ENCODE assay signal across 15 cellular contexts in the genomic region with DNA sequence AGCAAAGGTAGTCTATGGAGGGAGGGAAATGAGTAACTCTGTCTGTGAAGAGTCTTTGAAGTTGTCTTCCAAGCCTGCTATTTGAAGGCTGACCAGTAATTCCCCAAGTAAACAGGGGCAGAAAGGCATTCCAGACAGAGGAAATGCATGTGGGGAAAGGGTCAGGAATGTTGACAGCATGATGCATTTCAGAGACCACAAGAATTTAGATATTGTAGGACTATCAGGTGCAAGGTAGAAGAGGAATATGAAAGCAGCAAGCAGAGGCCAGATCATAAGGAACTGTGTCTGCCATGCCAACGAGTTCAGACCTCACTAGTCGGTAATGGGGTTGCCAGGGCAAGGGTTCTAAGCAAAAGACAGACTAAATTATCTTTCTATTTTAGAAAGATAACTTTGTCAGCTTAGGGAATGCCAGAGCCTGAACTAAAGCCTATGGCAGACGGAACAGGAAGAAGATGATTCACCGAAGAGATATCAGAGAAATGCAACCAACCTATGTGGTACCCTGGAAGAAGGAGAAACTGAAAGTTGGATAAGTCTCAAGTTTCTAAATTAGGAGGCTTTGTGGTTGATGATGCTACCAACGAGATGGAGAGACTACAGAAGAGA.
DNase-seq lines count a peak whose midpoint lies in the region; ATAC-seq and TF ChIP-seq lines count a peak whose summit lies in the region.
"Had no signal": no experiment of that assay in that cellular context is flagged by ENCODE, and none has a peak within 500 bp of the region (broad histone marks: within the 10 kb centered on the region; RNA-seq: fewer than 3 reads in every experiment).

No MANE protein-coding gene starts in this region.

- H2AK9ac ChIP-seq in IMR-90 (replicated peaks; ENCODE audit: low read depth, low read length, poor library complexity), result no peak overlapping the region

- no peak overlapping the region for H2BK5ac ChIP-seq in IMR-90 (ENCODE audit: low read depth, low read length, poor library complexity, severe bottlenecking)

- no TSS peak for BruUV-seq in IMR-90 (replicated peaks; lab: Mats Ljungman, UMichigan)

- H3K9ac ChIP-seq in BLaER1 (no peak overlapping the region), IMR-90 (ENCODE audit: low read depth, low read length) (no peak overlapping the region)

- H3K4me1 ChIP-seq in BLaER1 (peaks cover 26% of the 10 kb centered on the region), IMR-90 (ENCODE audit: control insufficient read depth, insufficient read depth, low read length) (no peaks in the 10 kb centered on the region), sigmoid colon (no peaks in the 10 kb centered on the region)
- H3K4me1 ChIP-seq: stomach had no signal

- H4K20me1 ChIP-seq in BLaER1 (no peaks in the 10 kb centered on the region), IMR-90 (ENCODE audit: insufficient read depth, low read length) (no peaks in the 10 kb centered on the region)

- no peak overlapping the region for H4K5ac ChIP-seq in IMR-90 (ENCODE audit: low read depth, low read length)

- dilution Hi-C loops in IMR-90 (cut with HindIII; ENCODE audit: low sequenced_read_pairs, unreplicated experiment), result no loop called here

- in situ Hi-C loops in IMR-90 (cut with MboI; ENCODE audit: low sequenced_read_pairs), result no loop called here

- H3K9me3 ChIP-seq in BLaER1, result no peaks in the 10 kb centered on the region
- H3K9me3 ChIP-seq in IMR-90 (ENCODE audit: control insufficient read depth, insufficient read depth, low read length), result no peaks in the 10 kb centered on the region
- H3K9me3 ChIP-seq in sigmoid colon, result peaks cover 0 to 2% (median 0%) of the 10 kb centered on the region in 4 donors
- H3K9me3 ChIP-seq: stomach had no signal

- TF ChIP-seq POLR2A in IMR-90 (IDR thresholded peaks at IDR 0.05; ENCODE audit: low read depth, low read length), result no peak
- no peak for TF ChIP-seq POLR2A in sigmoid colon (IDR thresholded peaks at IDR 0.05)

- H3K23ac ChIP-seq in IMR-90 (ENCODE audit: low read depth, low read length), result no peak overlapping the region

- no peak overlapping the region for H3K14ac ChIP-seq in IMR-90 (replicated peaks; ENCODE audit: low read depth, low read length)

- no peaks in the 10 kb centered on the region for H3K36me3 Mint-ChIP-seq in activated T-helper 17 cell treated with anti-CD3 and anti-CD28 coated beads, Interleukin-2, amount 50 U/mL, for 72 hours (ENCODE audit: low read depth)
- H3K36me3 Mint-ChIP-seq: activated naive CD4-positive, alpha-beta T cell treated with anti-CD3 and anti-CD28 coated beads, Interleukin-2, amount 10 ng/mL, durations not matched to agents 7 days and 5 days had no signal

- H3K9me1 ChIP-seq in IMR-90 (ENCODE audit: insufficient read depth, low read length), result no peaks in the 10 kb centered on the region

- no peak for TF ChIP-seq RAD21 in IMR-90 (IDR thresholded peaks at IDR 0.05; ENCODE audit: low read length)

- no peak overlapping the region for H4K8ac ChIP-seq in IMR-90 (ENCODE audit: low read depth in 2 of 2, low read length in 2 of 2)

- H2AFZ ChIP-seq in IMR-90 (replicated peaks; ENCODE audit: low read length, poor library complexity), result no peak overlapping the region

- DNase-seq in IMR-90, result peak; percentile 3
- peak; percentile 48 for DNase-seq in kidney epithelial cell (ENCODE audit: low read depth)
- no peak for DNase-seq in T-helper 2 cell
- no peak for DNase-seq in sigmoid colon
- DNase-seq: activated CD8-positive, alpha-beta T cell treated with anti-CD3 and anti-CD28 coated beads, Interleukin-2, amount 10 ng/mL, durations not matched to agents 7 days and 5 days; activated naive CD4-positive, alpha-beta T cell treated with anti-CD3 and anti-CD28 coated beads, Interleukin-2, amount 10 ng/mL, durations not matched to agents 7 days and 5 days; C1 segment of cervical spinal cord; H9; RPMI8226; stomach had no signal

- intact Hi-C loops in IMR-90 (cut with micrococcal nuclease) (no loop called here), sigmoid colon (cut with DNase I) (no loop called here)

- H3K27ac ChIP-seq in BLaER1 (no peak overlapping the region), IMR-90 (ENCODE audit: insufficient read depth, low read length) (no peak overlapping the region), sigmoid colon (no peak overlapping the region)
- H3K27ac ChIP-seq: HL-60, stomach had no signal

- ATAC-seq in IMR-90 (ENCODE audit: low read depth) (no peak), GM19324 (IDR thresholded peaks at IDR 0.05; ENCODE audit: low FRiP score, unreplicated experiment) (no peak), GM18519 (IDR thresholded peaks at IDR 0.05; ENCODE audit: low FRiP score, unreplicated experiment) (no peak)
- ATAC-seq in activated T-helper 17 cell treated with anti-CD3 and anti-CD28 coated beads, Interleukin-2, amount 50 U/mL, for 72 hours (replicated peaks), result peak; percentile 74
- ATAC-seq: activated CD8-positive, alpha-beta T cell treated with anti-CD3 and anti-CD28 coated beads, Interleukin-2, amount 10 ng/mL, durations not matched to agents 7 days and 5 days had no signal

- H4K91ac ChIP-seq in IMR-90 (ENCODE audit: insufficient read depth, low read depth, low read length), result no peak overlapping the region

- no peak overlapping the region for H2BK15ac ChIP-seq in IMR-90 (ENCODE audit: low read depth, low read length)

- peaks cover 6% of the 10 kb centered on the region for H3K4me1 Mint-ChIP-seq in activated T-helper 17 cell treated with anti-CD3 and anti-CD28 coated beads, Interleukin-2, amount 50 U/mL, for 72 hours
- H3K4me1 Mint-ChIP-seq: activated naive CD4-positive, alpha-beta T cell treated with anti-CD3 and anti-CD28 coated beads, Interleukin-2, amount 10 ng/mL, durations not matched to agents 7 days and 5 days had no signal

- H3K27me3 Mint-ChIP-seq in activated T-helper 17 cell treated with anti-CD3 and anti-CD28 coated beads, Interleukin-2, amount 50 U/mL, for 72 hours, result peaks cover 27% of the 10 kb centered on the region

- no peaks in the 10 kb centered on the region for H3K9me3 Mint-ChIP-seq in activated T-helper 17 cell treated with anti-CD3 and anti-CD28 coated beads, Interleukin-2, amount 50 U/mL, for 72 hours
- H3K9me3 Mint-ChIP-seq: activated naive CD4-positive, alpha-beta T cell treated with anti-CD3 and anti-CD28 coated beads, Interleukin-2, amount 10 ng/mL, durations not matched to agents 7 days and 5 days; H9 had no signal

- H2BK120ac ChIP-seq in IMR-90 (ENCODE audit: low read depth, low read length), result no peak overlapping the region

- no peaks in the 10 kb centered on the region for H3K79me1 ChIP-seq in IMR-90 (ENCODE audit: low read depth in 1 of 2, low read length in 2 of 2)

- H3K27me3 ChIP-seq in BLaER1, result no peaks in the 10 kb centered on the region
- H3K27me3 ChIP-seq in IMR-90 (ENCODE audit: control insufficient read depth, insufficient read depth, low read length), result no peaks in the 10 kb centered on the region
- no peaks in the 10 kb centered on the region for H3K27me3 ChIP-seq in kidney epithelial cell (ENCODE audit: control insufficient read depth, insufficient read depth, low read length)
- no peaks in the 10 kb centered on the region for H3K27me3 ChIP-seq in sigmoid colon
- H3K27me3 ChIP-seq: stomach had no signal

- H3K4me2 ChIP-seq in BLaER1, result peak overlapping the region; percentile 51
- no peak overlapping the region for H3K4me2 ChIP-seq in IMR-90 (ENCODE audit: low read depth, low read length)

- no peak overlapping the region for H3K56ac ChIP-seq in IMR-90 (ENCODE audit: extremely low read depth, insufficient read depth, low read length)

- TF ChIP-seq EP300 in sigmoid colon (IDR thresholded peaks at IDR 0.05), result no peak

- no peak overlapping the region for H2BK20ac ChIP-seq in IMR-90 (ENCODE audit: low read depth, low read length)

- POLR2A ChIA-PET in IMR-90 (lab: Charles Lee; ENCODE audit: unreplicated experiment), result no interaction called here

- H3K18ac ChIP-seq in IMR-90 (ENCODE audit: low read depth, low read length), result no peak overlapping the region

- WGBS in IMR-90 (ENCODE audit: extremely low coverage in 2 of 2, insufficient read length in 1 of 2), 2 experiments, result 53% methylated on average over 2 of the region's 5 CpGs; no CpG with 5 or more reads in 1 of the 2 experiments
- 51 to 68% methylated on average over 5 of the region's 5 CpGs for WGBS in sigmoid colon, 2 donors

- H3K36me3 ChIP-seq in BLaER1, result no peaks in the 10 kb centered on the region
- H3K36me3 ChIP-seq in IMR-90 (ENCODE audit: control insufficient read depth, insufficient read depth, low read length), result no peaks in the 10 kb centered on the region
- no peaks in the 10 kb centered on the region for H3K36me3 ChIP-seq in kidney epithelial cell (ENCODE audit: control insufficient read depth, insufficient read depth, low read length)
- no peaks in the 10 kb centered on the region for H3K36me3 ChIP-seq in sigmoid colon
- H3K36me3 ChIP-seq: stomach had no signal

- H3K27ac Mint-ChIP-seq in activated T-helper 17 cell treated with anti-CD3 and anti-CD28 coated beads, Interleukin-2, amount 50 U/mL, for 72 hours, result no peak overlapping the region
- H3K27ac Mint-ChIP-seq: activated CD8-positive, alpha-beta T cell treated with anti-CD3 and anti-CD28 coated beads, Interleukin-2, amount 10 ng/mL, durations not matched to agents 7 days and 5 days; activated naive CD4-positive, alpha-beta T cell treated with anti-CD3 and anti-CD28 coated beads, Interleukin-2, amount 10 ng/mL, durations not matched to agents 7 days and 5 days; H9 had no signal

- TF ChIP-seq CTCF in IMR-90 (conservative IDR thresholded peaks at IDR 0.05; ENCODE audit: low read depth, low read length) (no peak), kidney epithelial cell (IDR thresholded peaks at IDR 0.05; ENCODE audit: insufficient read depth, low read length, poor library complexity, severe bottlenecking) (no peak), sigmoid colon (IDR thresholded peaks at IDR 0.05) (no peak)

- no peak overlapping the region for H3K4ac ChIP-seq in IMR-90 (ENCODE audit: low read depth, low read length)

- no peak overlapping the region for H3K4me3 ChIP-seq in BLaER1
- no peak overlapping the region for H3K4me3 ChIP-seq in IMR-90 (ENCODE audit: insufficient read depth, low read depth, low read length)
- no peak overlapping the region for H3K4me3 ChIP-seq in kidney epithelial cell (ENCODE audit: low read depth, low read length)
- H3K4me3 ChIP-seq in sigmoid colon, result no peak overlapping the region
- H3K4me3 ChIP-seq: stomach had no signal

- H2AK5ac ChIP-seq in IMR-90 (ENCODE audit: low read depth, low read length), result no peak overlapping the region

- CTCF ChIA-PET in IMR-90 (lab: Yijun Ruan, JAX), result no interaction called here

- H3K4me3 Mint-ChIP-seq in activated T-helper 17 cell treated with anti-CD3 and anti-CD28 coated beads, Interleukin-2, amount 50 U/mL, for 72 hours, result no peak overlapping the region
- H3K4me3 Mint-ChIP-seq: activated CD8-positive, alpha-beta T cell treated with anti-CD3 and anti-CD28 coated beads, Interleukin-2, amount 10 ng/mL, durations not matched to agents 7 days and 5 days; activated naive CD4-positive, alpha-beta T cell treated with anti-CD3 and anti-CD28 coated beads, Interleukin-2, amount 10 ng/mL, durations not matched to agents 7 days and 5 days; H9 had no signal

TF ChIP-seq in IMR-90, 13 proteins besides CTCF, POLR2A, EP300 and RAD21 (continues in another document):
- TF ChIP-seq RCOR1 (IDR thresholded peaks at IDR 0.05; ENCODE audit: insufficient replicate concordance, low read length) (no peak), FOS (IDR thresholded peaks at IDR 0.05; ENCODE audit: low read depth, low read length) (no peak), RFX5 (IDR thresholded peaks at IDR 0.05; ENCODE audit: low read depth, low read length) (no peak)

Comparison
In these comparisons a context has a peak if more than half of its experiments do, and no peak if none do; other contexts are left out.
1. DNase-seq: peak in IMR-90 (single experiment) and kidney epithelial cell (single experiment); none in T-helper 2 cell (0 of 5) and sigmoid colon (single experiment).